Comparison of ENCODE assay signal across 1 cellular context in genomic region chr19:11073568-11073967, GRCh38.
TF ChIP-seq lines count a peak whose summit lies in the region.

No MANE protein-coding gene starts in this region.

TF ChIP-seq in GM23338, 12 proteins besides CTCF, POLR2A, EP300 and RAD21 (continued from another document):
- no peak for TF ChIP-seq POLR2AphosphoS5 (IDR thresholded peaks at IDR 0.05; ENCODE audit: low read depth)
